8 cellular contexts compared by ENCODE assay signal in genomic region chr3:69948246-69948862, GRCh38. TPM values are rescaled to one million over a fixed set of nuclear protein-coding genes. Genes with fewer than 3 reads are reported as not detected.
DNase-seq lines count a peak whose midpoint lies in the region; ATAC-seq and TF ChIP-seq lines count a peak whose summit lies in the region.

No MANE protein-coding gene starts in this region.

- no peaks in the 10 kb centered on the region for H3K9me3 ChIP-seq in Panc1 (ENCODE audit: control insufficient read depth, insufficient read depth, low read depth, low read length)
- no peaks in the 10 kb centered on the region for H3K9me3 ChIP-seq in sigmoid colon

- H3K4me3 ChIP-seq in Panc1 (ENCODE audit: low read depth in 2 of 2, low read length in 2 of 2): no peak overlapping the region
- H3K4me3 ChIP-seq in sigmoid colon: no peak overlapping the region

- BruUV-seq in Panc1 (replicated peaks; lab: Mats Ljungman, UMichigan): no TSS peak

- no peaks in the 10 kb centered on the region for H3K27me3 ChIP-seq in Panc1 (ENCODE audit: control insufficient read depth, insufficient read depth, low read length)
- no peaks in the 10 kb centered on the region for H3K27me3 ChIP-seq in sigmoid colon

- H3K36me3 ChIP-seq in Panc1 (ENCODE audit: control insufficient read depth, insufficient read depth, low read length): no peaks in the 10 kb centered on the region
- H3K36me3 ChIP-seq in sigmoid colon: peaks cover 6 to 41% (median 12%) of the 10 kb centered on the region in 4 donors

- WGBS in sigmoid colon, 2 donors: 9 to 17% methylated on average over 4 of the region's 4 CpGs

- ATAC-seq in Panc1 (no peak), GM19455 (IDR thresholded peaks at IDR 0.05; ENCODE audit: unreplicated experiment) (no peak), HG03135 (IDR thresholded peaks at IDR 0.05; ENCODE audit: unreplicated experiment) (no peak), HG02938 (IDR thresholded peaks at IDR 0.05; ENCODE audit: unreplicated experiment) (no peak)

- in situ Hi-C loops in Panc1 (cut with HindIII; ENCODE audit: low pct_unique_long_range_greater_than_20kb, low sequenced_read_pairs): no loop called here

- no peak overlapping the region for H3K27ac ChIP-seq in Panc1 (ENCODE audit: low read length)
- H3K27ac ChIP-seq in sigmoid colon: peak overlapping the region in 3 of 4 donors; percentile 1 to 22 (median 13)

- TF ChIP-seq CTCF in GM10248 (IDR thresholded peaks at IDR 0.05; ENCODE audit: control extremely low read depth, extremely low read depth, low read depth, missing control alignments) (peak; percentile 20), Panc1 (IDR thresholded peaks at IDR 0.05) (peak; percentile 60; the same call in 1 of the 2 replicates), sigmoid colon (IDR thresholded peaks at IDR 0.05) (peak; percentile 13 to 60 (median 22))

- CTCF ChIA-PET in GM10248 (lab: Yijun Ruan, JAX): interaction anchor here (1.0 to 2.3 kb wide), 3 partner anchors 10 to 787 kb away, joined by 3 to 10 read pairs (median 8); no protein-coding TSS in a partner anchor
- CTCF ChIA-PET in Panc1 (lab: Charles Lee): no interaction called here

- DNase-seq in A172 (ENCODE audit: low spot score) (peak; percentile 14), GM10248 (ENCODE audit: extremely low spot score) (peak; percentile 10), Panc1 (ENCODE audit: low read depth, low spot score) (no peak), fibroblast of the conjunctiva (ENCODE audit: low read depth) (peak; percentile 47), sigmoid colon (no peak)

- TF ChIP-seq EP300 in sigmoid colon (IDR thresholded peaks at IDR 0.05): no peak

- H3K4me1 ChIP-seq in Panc1 (ENCODE audit: control insufficient read depth, insufficient read depth, low read length) (no peaks in the 10 kb centered on the region), sigmoid colon (peaks cover 0 to 20% (median 11%) of the 10 kb centered on the region in 4 donors)

- intact Hi-C loops in Panc1 (cut with micrococcal nuclease; ENCODE audit: unreplicated experiment): loop anchor here (5.0 to 10.0 kb wide), 2 partner anchors 256 to 824 kb away; partner anchors contain the start of gene LMOD3
- intact Hi-C loops in sigmoid colon (cut with DNase I): loop anchor here (2.0 to 5.0 kb wide), 2 partner anchors 211 to 256 kb away; partner anchors contain the start of gene MITF

- POLR2A ChIA-PET in GM10248 (lab: Yijun Ruan, JAX): no interaction called here
- POLR2A ChIA-PET in Panc1 (lab: Charles Lee): no interaction called here

- no peak for TF ChIP-seq POLR2A in sigmoid colon (IDR thresholded peaks at IDR 0.05)

RNA-seq across cellular contexts. Expression of gene SAMMSON, which starts 51.2 kb away (rescaled TPM):
- total RNA-seq in A172 (2014; rRNA removed; shearing (Covaris generic)): 0.12 and 0.84 TPM in 2 replicates
- total RNA-seq in Panc1 (2021; ENCODE audit: unreplicated experiment) (not detected), sigmoid colon (under 1 TPM in 1 of 4 donors, not detected in 3; 0.82 TPM)
- not detected for polyA plus RNA-seq in Panc1 (2012; ENCODE audit: insufficient read length)
- under 1 TPM in 2 of 3 donors, not detected in 1; 0.04 to 0.60 TPM for polyA plus RNA-seq in sigmoid colon

Comparison
In these comparisons a context has a peak if more than half of its experiments do, and no peak if none do; other contexts are left out.
1. DNase-seq: peak in A172 (single experiment), GM10248 (single experiment) and fibroblast of the conjunctiva (single experiment); none in Panc1 (single experiment) and sigmoid colon (single experiment).
2. Peak in every context shown above with its lines, with median percentiles within 50 percentile points of each other: CTCF ChIP-seq.